21 cellular contexts compared by ENCODE assay signal in the genomic region with DNA sequence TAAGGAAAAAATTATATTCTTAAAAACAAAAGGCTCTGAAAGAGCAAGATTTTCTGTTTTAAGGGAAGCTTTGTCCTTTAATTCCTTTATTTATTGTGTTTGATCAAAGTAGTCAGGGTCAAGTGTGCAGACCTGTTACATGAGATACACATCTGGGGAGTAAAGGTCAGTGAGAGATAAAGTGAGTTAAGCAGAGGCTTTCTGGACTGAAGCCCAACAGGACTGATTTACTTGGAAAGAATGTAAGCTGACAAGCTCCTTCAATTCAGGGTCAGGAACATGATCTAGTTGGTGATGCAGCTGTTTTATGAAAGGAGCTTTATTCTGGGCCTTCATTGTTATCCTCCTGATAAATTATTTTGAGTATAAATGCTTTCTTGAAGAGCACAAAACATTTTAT. TPM values are rescaled to one million over a fixed set of nuclear protein-coding genes. Genes with fewer than 3 reads are reported as not detected.
DNase-seq lines count a peak whose midpoint lies in the region; ATAC-seq, FAIRE-seq and TF ChIP-seq lines count a peak whose summit lies in the region.
"Had no signal": no experiment of that assay in that cellular context is flagged by ENCODE, and none has a peak within 500 bp of the region (broad histone marks: within the 10 kb centered on the region; RNA-seq: fewer than 3 reads in every experiment).

No MANE protein-coding gene starts in this region.

- FAIRE-seq in H54 (lab: Jason Lieb, UNC), result peak; percentile 72

- H3K27ac ChIP-seq in Panc1 (ENCODE audit: low read length), result no peak overlapping the region
- H3K27ac ChIP-seq in osteoblast (ENCODE audit: low read depth, low read length), result no peak overlapping the region
- H3K27ac ChIP-seq: C4-2B, heart left ventricle, Peyer's patch, stomach had no signal

- no peaks in the 10 kb centered on the region for H3K27me3 ChIP-seq in Panc1 (ENCODE audit: control insufficient read depth, insufficient read depth, low read length)
- no peaks in the 10 kb centered on the region for H3K27me3 ChIP-seq in osteoblast (ENCODE audit: insufficient read depth, low read length)
- no peaks in the 10 kb centered on the region for H3K27me3 ChIP-seq in H7 (ENCODE audit: control insufficient read depth, insufficient read depth, low read length)
- H3K27me3 ChIP-seq: heart left ventricle, Peyer's patch, stomach had no signal

- DNase-seq in H54 (ENCODE audit: insufficient read length, low spot score) (peak; percentile 1), Panc1 (ENCODE audit: low read depth, low spot score) (peak; percentile 2), fibroblast of mammary gland (ENCODE audit: low read depth) (peak; percentile 46), osteoblast (ENCODE audit: insufficient read length, low spot score, missing footprints) (peak; percentile 35), HEK293T (ENCODE audit: extremely low spot score) (no peak), H7 (no peak)
- DNase-seq: activated CD4-positive, alpha-beta T cell treated with anti-CD3 and anti-CD28 coated beads, Interleukin-2, amount 50 U/mL, for 1 hour; activated T-cell treated with anti-CD3 and anti-CD28 coated beads, Interleukin-2, amount 50 U/mL, for 48 hours; effector CD8-positive, alpha-beta T cell; heart left ventricle; HFFc6; left colon; NCI-H1092 treated with DMSO at 0.1 percent for 48 hours; NCI-H446 treated with DMSO at 0.1 percent for 48 hours; Peyer's patch; stomach; T1000 had no signal

- H3K9me3 ChIP-seq in Panc1 (ENCODE audit: control insufficient read depth, insufficient read depth, low read depth, low read length) (no peaks in the 10 kb centered on the region), osteoblast (ENCODE audit: low read depth, low read length) (no peaks in the 10 kb centered on the region)
- H3K9me3 ChIP-seq: heart left ventricle, Peyer's patch, stomach had no signal

- in situ Hi-C loops in Panc1 (cut with HindIII; ENCODE audit: low pct_unique_long_range_greater_than_20kb, low sequenced_read_pairs), result no loop called here

- intact Hi-C loops in Panc1 (cut with micrococcal nuclease; ENCODE audit: unreplicated experiment), result no loop called here

- TF ChIP-seq POLR2A in H54 (IDR thresholded peaks at IDR 0.05; ENCODE audit: low read depth, low read length), result no peak

- H3K4me1 ChIP-seq in Panc1 (ENCODE audit: control insufficient read depth, insufficient read depth, low read length) (no peaks in the 10 kb centered on the region), osteoblast (ENCODE audit: insufficient read depth, low read length) (no peaks in the 10 kb centered on the region)
- H3K4me1 ChIP-seq: heart left ventricle, Peyer's patch, stomach had no signal

- H3K4me2 ChIP-seq in osteoblast (ENCODE audit: insufficient read depth, low read length), result no peak overlapping the region
- H3K4me2 ChIP-seq: smooth muscle cell had no signal

- H3K36me3 ChIP-seq in Panc1 (ENCODE audit: control insufficient read depth, insufficient read depth, low read length) (no peaks in the 10 kb centered on the region), osteoblast (ENCODE audit: insufficient read depth, low read length) (no peaks in the 10 kb centered on the region), H7 (replicated peaks; ENCODE audit: control insufficient read depth, insufficient read depth, low read length) (no peaks in the 10 kb centered on the region)
- H3K36me3 ChIP-seq: heart left ventricle, Peyer's patch, stomach had no signal

- H3K79me2 ChIP-seq in osteoblast (ENCODE audit: insufficient read depth, low read length), result no peaks in the 10 kb centered on the region

- ATAC-seq in Panc1, result peak; percentile 45; the same call in 1 of the 2 replicates
- no peak for ATAC-seq in GM19023 (IDR thresholded peaks at IDR 0.05; ENCODE audit: unreplicated experiment)
- ATAC-seq in HG03159 (IDR thresholded peaks at IDR 0.05; ENCODE audit: unreplicated experiment), result no peak
- ATAC-seq: heart left ventricle, left colon had no signal

- TF ChIP-seq CTCF in Panc1 (IDR thresholded peaks at IDR 0.05) (no peak), fibroblast of mammary gland (conservative IDR thresholded peaks at IDR 0.05; ENCODE audit: control insufficient read depth, insufficient read depth, low read depth, low read length) (no peak), osteoblast (IDR thresholded peaks at IDR 0.05; ENCODE audit: extremely low read depth, low read depth, low read length) (no peak)

- H2AFZ ChIP-seq in osteoblast (ENCODE audit: low read length), result no peak overlapping the region

- CTCF ChIA-PET in Panc1 (lab: Charles Lee), result no interaction called here
- CTCF ChIA-PET in HEK293T (lab: Yijun Ruan, JAX), result no interaction called here

- POLR2A ChIA-PET in Panc1 (lab: Charles Lee) (no interaction called here), HEK293T (lab: Yijun Ruan, JAX) (no interaction called here)

- BruUV-seq in Panc1 (replicated peaks; lab: Mats Ljungman, UMichigan), result no TSS peak

- H3K4me3 ChIP-seq in Panc1 (ENCODE audit: low read depth in 2 of 2, low read length in 2 of 2), result no peak overlapping the region
- no peak overlapping the region for H3K4me3 ChIP-seq in fibroblast of mammary gland (ENCODE audit: control insufficient read depth, low read depth, low read length)
- H3K4me3 ChIP-seq in osteoblast (ENCODE audit: insufficient read depth, low read length), result no peak overlapping the region
- no peak overlapping the region for H3K4me3 ChIP-seq in H7 (ENCODE audit: insufficient read depth, low read depth, low read length)
- H3K4me3 ChIP-seq: heart left ventricle, Peyer's patch, smooth muscle cell, stomach had no signal

- H4K20me1 ChIP-seq in osteoblast (ENCODE audit: insufficient read depth, low read length), result no peaks in the 10 kb centered on the region

TF ChIP-seq in HEK293T, 16 proteins besides CTCF, POLR2A, EP300 and RAD21:
- TF ChIP-seq CTBP1 (IDR thresholded peaks at IDR 0.05; ENCODE audit: borderline replicate concordance) (no peak), FOXA1 (IDR thresholded peaks at IDR 0.05) (no peak), SUZ12 (IDR thresholded peaks at IDR 0.05) (no peak), ARNT (IDR thresholded peaks at IDR 0.05) (no peak)

RNA-seq across cellular contexts. Expression of a gene that starts 20.7 kb away (rescaled TPM):
- not detected for total RNA-seq in Panc1 (2021; ENCODE audit: unreplicated experiment)
- not detected for polyA plus RNA-seq in Panc1 (2012; ENCODE audit: insufficient read length)
- not detected in 2 replicates for total RNA-seq in osteoblast
- not detected in 2 replicates for total RNA-seq in H7 (2014; rRNA removed; shearing (Covaris generic))
- total RNA-seq: heart left ventricle, HFFc6, left colon, Peyer's patch, smooth muscle cell, stomach had no signal
- polyA plus RNA-seq: heart left ventricle, smooth muscle cell, stomach had no signal

Comparison
In these comparisons a context has a peak if more than half of its experiments do, and no peak if none do; other contexts are left out.
1. DNase-seq: peak in H54 (single experiment), Panc1 (single experiment), fibroblast of mammary gland (single experiment) and osteoblast (single experiment); none in HEK293T (single experiment) and H7 (single experiment).